In the genomic region with DNA sequence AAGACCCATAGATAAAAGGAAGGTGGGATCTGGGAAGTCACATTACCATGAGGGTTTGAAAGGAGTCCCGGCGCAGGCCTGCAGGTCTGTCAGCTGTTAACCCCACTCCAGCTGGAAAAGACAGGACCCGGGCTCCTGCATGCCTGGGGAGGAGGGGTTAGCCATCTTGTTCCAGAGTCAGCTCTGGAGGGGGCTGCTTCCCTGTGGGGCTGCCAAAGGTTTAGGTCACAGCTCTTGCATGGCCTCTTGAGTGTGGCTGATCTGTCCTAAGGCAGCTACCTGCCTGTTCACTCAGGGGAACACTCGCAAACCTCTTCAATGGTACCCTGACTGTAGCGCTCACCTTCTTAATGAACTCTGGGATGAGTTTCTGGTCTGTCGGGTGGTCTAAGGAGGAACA, we compare ENCODE assay signal across 13 cellular contexts.
DNase-seq lines count a peak whose midpoint lies in the region; TF ChIP-seq lines count a peak whose summit lies in the region.
"Had no signal": no experiment of that assay in that cellular context is flagged by ENCODE, and none has a peak within 500 bp of the region (broad histone marks: within the 10 kb centered on the region; RNA-seq: fewer than 3 reads in every experiment).

No MANE protein-coding gene starts in this region.

- H3K9me2 ChIP-seq in OCI-LY7 (ENCODE audit: insufficient read depth, low read length), result no peaks in the 10 kb centered on the region

- no peaks in the 10 kb centered on the region for H3K27me3 Mint-ChIP-seq in activated naive CD4-positive, alpha-beta T cell treated with anti-CD3 and anti-CD28 coated beads, Interleukin-2, amount 10 ng/mL, durations not matched to agents 7 days and 5 days
- H3K27me3 Mint-ChIP-seq in neural progenitor cell (ENCODE audit: insufficient read depth, low read depth), result peaks cover 9% of the 10 kb centered on the region

- POLR2A ChIA-PET in OCI-LY7 (lab: Charles Lee), result no interaction called here

- H3K9ac ChIP-seq in neural progenitor cell, result no peak overlapping the region
- H3K9ac ChIP-seq: BLaER1 had no signal

- no peaks in the 10 kb centered on the region for H3K4me1 Mint-ChIP-seq in activated naive CD4-positive, alpha-beta T cell treated with anti-CD3 and anti-CD28 coated beads, Interleukin-2, amount 10 ng/mL, durations not matched to agents 7 days and 5 days
- H3K4me1 Mint-ChIP-seq in neural progenitor cell, result peaks cover 29% of the 10 kb centered on the region

- H3K27me3 ChIP-seq in neural progenitor cell, result no peaks in the 10 kb centered on the region
- H3K27me3 ChIP-seq: BLaER1 had no signal

- intact Hi-C loops in OCI-LY7 (cut with micrococcal nuclease; ENCODE audit: unreplicated experiment), result no loop called here

- no peak overlapping the region for H2AFZ ChIP-seq in OCI-LY7 (ENCODE audit: low read length)
- peak overlapping the region; percentile 17 for H2AFZ ChIP-seq in neural progenitor cell (replicated peaks)

- no TSS peak for BruUV-seq in OCI-LY7 (replicated peaks; lab: Mats Ljungman, UMichigan)

- no peak for DNase-seq in activated naive CD4-positive, alpha-beta T cell treated with anti-CD3 and anti-CD28 coated beads, Interleukin-2, amount 10 ng/mL, durations not matched to agents 7 days and 5 days
- DNase-seq in activated naive CD4-positive, alpha-beta T cell treated with Interleukin-2 at 50 U/mL for 16 hours, result no peak
- DNase-seq in OCI-LY7 (ENCODE audit: low spot score), result no peak
- DNase-seq in neural progenitor cell (ENCODE audit: low spot score), result no peak
- no peak for DNase-seq in NCI-H2227 (lab: John Stamatoyannopoulos, UW; ENCODE audit: unreplicated experiment)
- DNase-seq in NCI-H2081 (lab: John Stamatoyannopoulos, UW), result no peak
- no peak for DNase-seq in pons (ENCODE audit: low spot score)
- DNase-seq: 8988T, AML-193, DMS53, IMR-90, KBM-7 had no signal

- H3K4me3 ChIP-seq in OCI-LY7 (ENCODE audit: low read depth, low read length, poor library complexity, severe bottlenecking) (no peak overlapping the region), neural progenitor cell (no peak overlapping the region)
- H3K4me3 ChIP-seq: BLaER1 had no signal

- CTCF ChIA-PET in activated naive CD4-positive, alpha-beta T cell treated with anti-CD3 and anti-CD28 coated beads, Interleukin-2, amount 10 ng/mL, durations not matched to agents 7 days and 5 days (lab: Charles Lee), result no interaction called here
- CTCF ChIA-PET in OCI-LY7 (lab: Charles Lee; ENCODE audit: unreplicated experiment), result no interaction called here

- H3F3A ChIP-seq in neural progenitor cell (ENCODE audit: low read depth), result no peaks in the 10 kb centered on the region

- H3K9me3 ChIP-seq in OCI-LY7 (ENCODE audit: low read length) (no peaks in the 10 kb centered on the region), neural progenitor cell (ENCODE audit: low read depth) (no peaks in the 10 kb centered on the region)
- H3K9me3 ChIP-seq: BLaER1 had no signal

- no peak overlapping the region for H3K4me2 ChIP-seq in OCI-LY7 (ENCODE audit: low read length)
- no peak overlapping the region for H3K4me2 ChIP-seq in neural progenitor cell
- H3K4me2 ChIP-seq: BLaER1 had no signal

- H3K4me1 ChIP-seq in OCI-LY7 (ENCODE audit: insufficient read depth, low read length, poor library complexity, severe bottlenecking) (peaks cover 67% of the 10 kb centered on the region), neural progenitor cell (peaks cover 5% of the 10 kb centered on the region)

- H4K20me1 ChIP-seq in OCI-LY7 (ENCODE audit: insufficient read depth, low read length), result no peaks in the 10 kb centered on the region
- no peaks in the 10 kb centered on the region for H4K20me1 ChIP-seq in neural progenitor cell (ENCODE audit: low read depth)

- H3K36me3 ChIP-seq in OCI-LY7 (ENCODE audit: insufficient read depth, low read length) (peaks cover 80% of the 10 kb centered on the region), neural progenitor cell (no peaks in the 10 kb centered on the region)

- H3K27ac ChIP-seq in OCI-LY7 (ENCODE audit: low read depth, low read length, poor library complexity, severe bottlenecking) (peak overlapping the region; percentile 3), neural progenitor cell (no peak overlapping the region)
- H3K27ac ChIP-seq: BLaER1 had no signal

- peak overlapping the region; percentile 34 for H3K27ac Mint-ChIP-seq in activated naive CD4-positive, alpha-beta T cell treated with anti-CD3 and anti-CD28 coated beads, Interleukin-2, amount 10 ng/mL, durations not matched to agents 7 days and 5 days
- H3K27ac Mint-ChIP-seq in neural progenitor cell, result peak overlapping the region; percentile 42

- TF ChIP-seq CTCF in OCI-LY7 (conservative IDR thresholded peaks at IDR 0.05; ENCODE audit: low read length) (no peak), neural progenitor cell (IDR thresholded peaks at IDR 0.05) (no peak)

- H3K9me3 Mint-ChIP-seq in activated naive CD4-positive, alpha-beta T cell treated with anti-CD3 and anti-CD28 coated beads, Interleukin-2, amount 10 ng/mL, durations not matched to agents 7 days and 5 days, result no peaks in the 10 kb centered on the region
- H3K9me3 Mint-ChIP-seq in neural progenitor cell, result peaks cover 2% of the 10 kb centered on the region

- H3K4me3 Mint-ChIP-seq in activated naive CD4-positive, alpha-beta T cell treated with anti-CD3 and anti-CD28 coated beads, Interleukin-2, amount 10 ng/mL, durations not matched to agents 7 days and 5 days, result no peak overlapping the region
- no peak overlapping the region for H3K4me3 Mint-ChIP-seq in neural progenitor cell

- H3K79me2 ChIP-seq in OCI-LY7 (ENCODE audit: insufficient read depth, low read depth, low read length) (peaks cover 62% of the 10 kb centered on the region), neural progenitor cell (ENCODE audit: low read depth) (no peaks in the 10 kb centered on the region)

- peaks cover 20% of the 10 kb centered on the region for H3K36me3 Mint-ChIP-seq in activated naive CD4-positive, alpha-beta T cell treated with anti-CD3 and anti-CD28 coated beads, Interleukin-2, amount 10 ng/mL, durations not matched to agents 7 days and 5 days
- no peaks in the 10 kb centered on the region for H3K36me3 Mint-ChIP-seq in neural progenitor cell
